8 cellular contexts compared by ENCODE assay signal in genomic region chr2:219206442-219207253, GRCh38. TPM values are rescaled to one million over a fixed set of nuclear protein-coding genes. Genes with fewer than 3 reads are reported as not detected.
DNase-seq lines count a peak whose midpoint lies in the region; ATAC-seq and TF ChIP-seq lines count a peak whose summit lies in the region.

Gene ZFAND2B (plus strand): TSS chr2:219206782. CDS start chr2:219206988, 206 bp downstream.

- WGBS in esophagus, 2 donors, result 0 to 1% methylated on average over 50 to 80 of the region's 80 CpGs

- intact Hi-C loops in Panc1 (cut with micrococcal nuclease; ENCODE audit: unreplicated experiment), result no loop called here

- no peaks in the 10 kb centered on the region for H3K9me3 ChIP-seq in Panc1 (ENCODE audit: control insufficient read depth, insufficient read depth, low read depth, low read length)
- H3K9me3 ChIP-seq in esophagus (ENCODE audit: control insufficient read depth in 2 of 2, insufficient read depth in 1 of 2, low read depth in 1 of 2, low read length in 1 of 2), result no peaks in the 10 kb centered on the region
- H3K9me3 ChIP-seq in muscle layer of duodenum (ENCODE audit: control insufficient read depth in 1 of 2, low read length in 2 of 2), result no peaks in the 10 kb centered on the region

- H3K4me2 ChIP-seq in KMS-11, result peak within 1 kb of the TSS; percentile 74

- H3K36me3 Mint-ChIP-seq in activated T-cell treated with anti-CD3 and anti-CD28 coated beads, Interleukin-2, amount 50 U/mL, for 4 hours (ENCODE audit: insufficient read depth), result peaks cover 4% of the 10 kb centered on the region

- H3K4me3 Mint-ChIP-seq in activated T-cell treated with anti-CD3 and anti-CD28 coated beads, Interleukin-2, amount 50 U/mL, for 4 hours, result peak within 1 kb of the TSS; percentile 84

- peaks cover 32% of the 10 kb centered on the region for H3K4me1 Mint-ChIP-seq in activated T-cell treated with anti-CD3 and anti-CD28 coated beads, Interleukin-2, amount 50 U/mL, for 4 hours (ENCODE audit: low read depth)

- no TSS peak for BruUV-seq in Panc1 (replicated peaks; lab: Mats Ljungman, UMichigan)

- H3K36me3 ChIP-seq in KMS-11 (ENCODE audit: insufficient read depth) (no peaks in the 10 kb centered on the region), Panc1 (ENCODE audit: control insufficient read depth, insufficient read depth, low read length) (0 out of 2 replicates have a peak, but pooled peaks cover 2% of the 10 kb centered on the region), esophagus (ENCODE audit: control insufficient read depth in 2 of 2, insufficient read depth in 2 of 2, low read length in 1 of 2) (peaks cover 5 to 27% of the 10 kb centered on the region in 2 donors), muscle layer of duodenum (ENCODE audit: control insufficient read depth in 1 of 2, insufficient read depth in 2 of 2, low read length in 2 of 2) (peaks cover 7 to 30% of the 10 kb centered on the region in 2 donors)

- H3K79me2 ChIP-seq in KMS-11 (ENCODE audit: insufficient read depth, low read depth), result no peaks in the 10 kb centered on the region

- no peaks in the 10 kb centered on the region for H4K20me1 ChIP-seq in KMS-11 (ENCODE audit: insufficient read depth)

- H3K4me3 ChIP-seq in KMS-11 (IDR thresholded peaks at IDR 0.05; ENCODE audit: insufficient read depth, low read depth, low read length) (peak within 1 kb of the TSS; percentile 80), Panc1 (ENCODE audit: low read depth in 2 of 2, low read length in 2 of 2) (peak within 1 kb of the TSS; percentile 55 to 93), esophagus (ENCODE audit: low read depth in 1 of 2, low read length in 2 of 2) (peak within 1 kb of the TSS; percentile 71 to 75), muscle layer of duodenum (ENCODE audit: low read depth in 1 of 2, low read length in 2 of 2) (peak within 1 kb of the TSS; percentile 61 to 70)

- H3K27ac ChIP-seq in KMS-11, result peak within 1 kb of the TSS; percentile 69
- H3K27ac ChIP-seq in Panc1 (ENCODE audit: low read length), result peak within 1 kb of the TSS; percentile 86
- peak within 1 kb of the TSS; percentile 98 for H3K27ac ChIP-seq in esophagus (ENCODE audit: low read depth in 2 of 2, low read length in 1 of 2)
- H3K27ac ChIP-seq in muscle layer of duodenum (ENCODE audit: low read length), result peak within 1 kb of the TSS; percentile 92

- H3K27me3 ChIP-seq in KMS-11 (ENCODE audit: insufficient read depth, low read depth), result no peaks in the 10 kb centered on the region
- H3K27me3 ChIP-seq in Panc1 (ENCODE audit: control insufficient read depth, insufficient read depth, low read length), result no peaks in the 10 kb centered on the region
- no peaks in the 10 kb centered on the region for H3K27me3 ChIP-seq in esophagus (ENCODE audit: control insufficient read depth in 1 of 2, insufficient read depth in 2 of 2, low read length in 2 of 2)
- H3K27me3 ChIP-seq in muscle layer of duodenum (ENCODE audit: low read depth, low read length), result no peaks in the 10 kb centered on the region

- no peaks in the 10 kb centered on the region for H3K9me3 Mint-ChIP-seq in activated T-cell treated with anti-CD3 and anti-CD28 coated beads, Interleukin-2, amount 50 U/mL, for 4 hours

- no peak for TF ChIP-seq CTCF in KMS-11 (conservative IDR thresholded peaks at IDR 0.05; ENCODE audit: low read depth, low read length)
- no peak for TF ChIP-seq CTCF in Panc1 (IDR thresholded peaks at IDR 0.05)

- no peaks in the 10 kb centered on the region for H3K27me3 Mint-ChIP-seq in activated T-cell treated with anti-CD3 and anti-CD28 coated beads, Interleukin-2, amount 50 U/mL, for 4 hours (ENCODE audit: low read depth)

- peak within 1 kb of the TSS; percentile 77 for H2AFZ ChIP-seq in KMS-11 (ENCODE audit: low read depth)

- peak; percentile 87 for DNase-seq in DMS79 treated with DMSO at 0.1 percent for 48 hours (lab: John Stamatoyannopoulos, UW)
- DNase-seq in Panc1 (ENCODE audit: low read depth, low spot score), result peak; percentile 57
- DNase-seq in activated T-cell treated with anti-CD3 and anti-CD28 coated beads, Interleukin-2, amount 50 U/mL, for 4 hours, result peak; percentile 94
- DNase-seq in stimulated activated CD8-positive, alpha-beta memory T cell treated with anti-CD3 and anti-CD28 coated beads, Interleukin-7, amount 100 ng/mL, for 4 hours (ENCODE audit: low read depth in 2 of 2), result peak; percentile 83 to 93

- in situ Hi-C loops in Panc1 (cut with HindIII; ENCODE audit: low pct_unique_long_range_greater_than_20kb, low sequenced_read_pairs), result no loop called here

- peak within 1 kb of the TSS; percentile 74 for H3K9ac ChIP-seq in KMS-11

- H3K4me1 ChIP-seq in KMS-11 (ENCODE audit: low read depth, poor library complexity, severe bottlenecking), result peaks cover 18% of the 10 kb centered on the region
- peaks cover 16% of the 10 kb centered on the region for H3K4me1 ChIP-seq in Panc1 (ENCODE audit: control insufficient read depth, insufficient read depth, low read length)
- peaks cover 0 to 13% of the 10 kb centered on the region in 2 donors for H3K4me1 ChIP-seq in esophagus (ENCODE audit: control insufficient read depth in 2 of 2, insufficient read depth in 2 of 2, low read length in 1 of 2)
- H3K4me1 ChIP-seq in muscle layer of duodenum (ENCODE audit: control insufficient read depth in 1 of 2, insufficient read depth in 2 of 2, low read length in 2 of 2), result peaks cover 12 to 15% of the 10 kb centered on the region in 2 donors

- peak; percentile 98 for ATAC-seq in GM21786 (IDR thresholded peaks at IDR 0.05; ENCODE audit: unreplicated experiment)
- ATAC-seq in Panc1, result peak; percentile 98
- ATAC-seq in activated T-cell treated with anti-CD3 and anti-CD28 coated beads, Interleukin-2, amount 50 U/mL, for 4 hours, result peak; percentile 97 to 98

- POLR2A ChIA-PET in Panc1 (lab: Charles Lee), result interaction anchor here (0.5 to 0.7 kb wide), 3 partner anchors 10 to 946 kb away, joined by 3 to 6 read pairs (median 5); partner anchors contain the start of gene GPBAR1

- CTCF ChIA-PET in Panc1 (lab: Charles Lee), result interaction anchor here (0.5 kb wide), 1 partner anchor 8 kb away, joined by 4 read pairs; no protein-coding TSS in a partner anchor

RNA-seq across cellular contexts. Expression of gene ZFAND2B, which starts in this region (rescaled TPM):
- total RNA-seq in Panc1 (2021; ENCODE audit: unreplicated experiment), result 43.2 TPM
- polyA plus RNA-seq in Panc1 (2012; ENCODE audit: insufficient read length), result 34.0 TPM
- 10 to 100 TPM; 27.0 to 35.3 (median 31.7) TPM for total RNA-seq in activated T-cell treated with anti-CD3 and anti-CD28 coated beads, Interleukin-2, amount 50 U/mL, for 4 hours
- 10 to 100 TPM; 45.2 to 53.6 TPM for polyA plus RNA-seq in esophagus

Comparison
In these comparisons a context has a peak if more than half of its experiments do, and no peak if none do; other contexts are left out.
1. Peak in every context shown above with its lines: DNase-seq, ATAC-seq, H3K4me3 ChIP-seq and H3K27ac ChIP-seq.